ENCODE assay signal across 8 cellular contexts in the genomic region with DNA sequence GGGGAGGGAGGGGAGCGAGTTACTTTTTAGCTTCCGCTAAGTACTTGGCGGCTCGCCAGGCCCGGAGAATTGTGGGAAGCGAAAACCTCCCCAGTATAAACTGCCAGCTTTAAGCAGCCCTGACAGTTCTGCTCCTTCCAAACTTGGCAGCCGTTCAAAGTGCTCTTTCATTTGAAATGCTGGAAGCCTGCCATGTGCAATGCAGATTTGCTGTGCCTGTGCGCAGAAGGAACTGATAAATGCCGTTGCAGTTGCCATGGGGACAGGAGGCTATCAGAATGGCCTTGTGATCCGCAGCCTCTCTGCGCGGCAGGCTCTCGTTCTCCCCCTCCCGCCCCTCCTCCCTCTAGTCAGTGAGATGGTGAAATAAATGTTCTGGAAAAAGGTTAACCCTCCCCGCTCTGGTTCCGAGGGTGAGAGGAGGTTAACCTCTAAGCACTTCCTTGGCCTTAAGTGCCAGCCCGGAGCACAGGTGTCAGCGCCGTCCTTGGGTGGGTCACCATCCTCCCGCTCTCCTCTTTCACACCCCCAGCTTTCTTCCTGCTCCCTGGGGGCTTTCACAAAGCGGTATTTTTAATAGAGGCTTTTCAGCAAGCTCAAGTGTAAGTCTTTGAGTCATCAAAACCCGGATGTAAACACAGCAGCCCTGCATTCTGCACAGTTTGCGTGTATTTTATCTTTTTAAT. TPM values are rescaled to one million over a fixed set of nuclear protein-coding genes. Genes with fewer than 3 reads are reported as not detected.
DNase-seq lines count a peak whose midpoint lies in the region; ATAC-seq and TF ChIP-seq lines count a peak whose summit lies in the region.

No MANE protein-coding gene starts in this region.

- peak overlapping the region; percentile 8 to 53 for H3K4me3 ChIP-seq in CD4-positive, alpha-beta memory T cell (ENCODE audit: low read length in 2 of 2)
- peak overlapping the region; percentile 74 for H3K4me3 ChIP-seq in endodermal cell (ENCODE audit: low read length)
- peak overlapping the region; percentile 18 for H3K4me3 ChIP-seq in mesodermal cell (ENCODE audit: extremely low read depth, insufficient read depth, low read length, poor library complexity, severe bottlenecking)

- CTCF ChIA-PET in CD4-positive, alpha-beta memory T cell (lab: Charles Lee; ENCODE audit: partially characterized antibody): interaction anchor here (0.7 to 17.7 kb wide), 18 partner anchors 8 to 164 kb away, joined by 3 to 360 read pairs (median 3); partner anchors contain the start of gene IRF2BPL
- CTCF ChIA-PET in activated CD8-positive, alpha-beta memory T cell treated with anti-CD3 and anti-CD28 coated beads, Interleukin-2, amount 10 ng/mL, durations not matched to agents 7 days and 5 days (lab: Charles Lee): interaction anchor here (0.7 to 9.9 kb wide), 16 partner anchors 9 to 167 kb away, joined by 3 to 81 read pairs (median 4); partner anchors contain the start of gene IRF2BPL

- peaks cover 49 to 97% (median 83%) of the 10 kb centered on the region in 4 donors for H3K4me1 Mint-ChIP-seq in CD4-positive, alpha-beta memory T cell
- peaks cover 88% of the 10 kb centered on the region for H3K4me1 Mint-ChIP-seq in activated CD8-positive, alpha-beta memory T cell treated with anti-CD3 and anti-CD28 coated beads, Interleukin-2, amount 10 ng/mL, durations not matched to agents 7 days and 5 days
- H3K4me1 Mint-ChIP-seq in endodermal cell: peaks cover 75% of the 10 kb centered on the region

- DNase-seq in CD4-positive, alpha-beta memory T cell: peak; percentile 96 to 99 (median 99)
- DNase-seq in HUDEP-2 (lab: John Stamatoyannopoulos, UW; ENCODE audit: unreplicated experiment in 76 of 76): peak; percentile 76 to 100 (median 99)
- peak; percentile 95 for DNase-seq in NOMO-1 treated with DMSO at 0.1 percent for 48 hours (lab: John Stamatoyannopoulos, UW; ENCODE audit: unreplicated experiment)
- DNase-seq in activated CD8-positive, alpha-beta memory T cell treated with anti-CD3 and anti-CD28 coated beads, Interleukin-2, amount 10 ng/mL, durations not matched to agents 7 days and 5 days: peak; percentile 94
- DNase-seq in endodermal cell: peak; percentile 91
- peak; percentile 83 for DNase-seq in stimulated activated CD8-positive, alpha-beta memory T cell treated with anti-CD3 and anti-CD28 coated beads, Interleukin-15, amount 100 ng/mL, for 24 hours (ENCODE audit: low read depth)

- H3K27me3 ChIP-seq in CD4-positive, alpha-beta memory T cell (ENCODE audit: insufficient read depth, low read length): no peaks in the 10 kb centered on the region
- H3K27me3 ChIP-seq in endodermal cell (ENCODE audit: control insufficient read depth, insufficient read depth, low read length, poor library complexity, severe bottlenecking): no peaks in the 10 kb centered on the region

- H3K4me3 Mint-ChIP-seq in CD4-positive, alpha-beta memory T cell: peak overlapping the region; percentile 84 to 93 (median 86)
- peak overlapping the region; percentile 67 for H3K4me3 Mint-ChIP-seq in activated CD8-positive, alpha-beta memory T cell treated with anti-CD3 and anti-CD28 coated beads, Interleukin-2, amount 10 ng/mL, durations not matched to agents 7 days and 5 days
- H3K4me3 Mint-ChIP-seq in endodermal cell: peak overlapping the region; percentile 58

- intact Hi-C loops in CD4-positive, alpha-beta memory T cell (cut with micrococcal nuclease): loop anchor here (1.0 to 5.0 kb wide), 8 partner anchors 8 to 282 kb away; partner anchors contain the start of genes CIPC, GSTZ1, IRF2BPL and POMT2

- no peaks in the 10 kb centered on the region for H3K36me3 ChIP-seq in CD4-positive, alpha-beta memory T cell (ENCODE audit: insufficient read depth, low read length)
- H3K36me3 ChIP-seq in endodermal cell (ENCODE audit: control insufficient read depth, insufficient read depth, low read length): no peaks in the 10 kb centered on the region
- no peaks in the 10 kb centered on the region for H3K36me3 ChIP-seq in mesodermal cell (ENCODE audit: control insufficient read depth, insufficient read depth, low read length)

- H3K27me3 Mint-ChIP-seq in CD4-positive, alpha-beta memory T cell: no peaks in the 10 kb centered on the region
- no peaks in the 10 kb centered on the region for H3K27me3 Mint-ChIP-seq in activated CD8-positive, alpha-beta memory T cell treated with anti-CD3 and anti-CD28 coated beads, Interleukin-2, amount 10 ng/mL, durations not matched to agents 7 days and 5 days
- H3K27me3 Mint-ChIP-seq in endodermal cell (ENCODE audit: insufficient read depth): peaks cover 4% of the 10 kb centered on the region

- peak; percentile 52 for ATAC-seq in GM21381 (IDR thresholded peaks at IDR 0.05; ENCODE audit: unreplicated experiment)
- ATAC-seq in activated CD8-positive, alpha-beta memory T cell treated with anti-CD3 and anti-CD28 coated beads, Interleukin-2, amount 10 ng/mL, durations not matched to agents 7 days and 5 days: peak; percentile 74

- H3K27ac ChIP-seq in CD4-positive, alpha-beta memory T cell (ENCODE audit: low read depth, low read length): peak overlapping the region; percentile 95
- H3K27ac ChIP-seq in endodermal cell (ENCODE audit: low read depth, low read length) (peak overlapping the region; percentile 92), mesodermal cell (ENCODE audit: low read depth, low read length, severe bottlenecking) (peak overlapping the region; percentile 93)

- no peaks in the 10 kb centered on the region for H3K36me3 Mint-ChIP-seq in CD4-positive, alpha-beta memory T cell
- no peaks in the 10 kb centered on the region for H3K36me3 Mint-ChIP-seq in activated CD8-positive, alpha-beta memory T cell treated with anti-CD3 and anti-CD28 coated beads, Interleukin-2, amount 10 ng/mL, durations not matched to agents 7 days and 5 days
- H3K36me3 Mint-ChIP-seq in endodermal cell (ENCODE audit: low read depth): no peaks in the 10 kb centered on the region

- WGBS in endodermal cell (ENCODE audit: insufficient coverage in 1 of 2, insufficient read length in 1 of 2), 2 experiments: 4 to 7% methylated on average over 7 to 22 of the region's 23 CpGs
- WGBS in mesodermal cell (ENCODE audit: insufficient coverage in 2 of 2), 2 experiments: 2 to 7% methylated on average over 6 to 10 of the region's 23 CpGs

- no peak for TF ChIP-seq CTCF in endodermal cell (conservative IDR thresholded peaks at IDR 0.05)

- H3K9me3 Mint-ChIP-seq in CD4-positive, alpha-beta memory T cell: peaks cover 0 to 6% (median 0%) of the 10 kb centered on the region in 8 donors
- H3K9me3 Mint-ChIP-seq in activated CD8-positive, alpha-beta memory T cell treated with anti-CD3 and anti-CD28 coated beads, Interleukin-2, amount 10 ng/mL, durations not matched to agents 7 days and 5 days (ENCODE audit: low read depth): no peaks in the 10 kb centered on the region
- no peaks in the 10 kb centered on the region for H3K9me3 Mint-ChIP-seq in endodermal cell

- H3K4me1 ChIP-seq in CD4-positive, alpha-beta memory T cell (ENCODE audit: insufficient read depth, low read length): peaks cover 94% of the 10 kb centered on the region
- H3K4me1 ChIP-seq in endodermal cell (ENCODE audit: control insufficient read depth, insufficient read depth, low read length): peaks cover 27% of the 10 kb centered on the region
- H3K4me1 ChIP-seq in mesodermal cell (ENCODE audit: control insufficient read depth, insufficient read depth, low read length, poor library complexity, severe bottlenecking): peaks cover 89% of the 10 kb centered on the region

- POLR2A ChIA-PET in CD4-positive, alpha-beta memory T cell (lab: Charles Lee; ENCODE audit: partially characterized antibody): interaction anchor here (0.6 to 15.8 kb wide), 23 partner anchors 11 to 336 kb away, joined by 3 to 456 read pairs (median 4); partner anchors contain the start of genes CIPC, GSTZ1, IRF2BPL and POMT2

- H3K9ac ChIP-seq in endodermal cell (ENCODE audit: extremely low read depth, low read length, poor library complexity, severe bottlenecking): no peak overlapping the region

- H3K27ac Mint-ChIP-seq in CD4-positive, alpha-beta memory T cell: peak overlapping the region; percentile 97 to 100 (median 99)
- peak overlapping the region; percentile 97 for H3K27ac Mint-ChIP-seq in activated CD8-positive, alpha-beta memory T cell treated with anti-CD3 and anti-CD28 coated beads, Interleukin-2, amount 10 ng/mL, durations not matched to agents 7 days and 5 days
- peak overlapping the region; percentile 80 for H3K27ac Mint-ChIP-seq in endodermal cell

- no peaks in the 10 kb centered on the region for H3K9me3 ChIP-seq in CD4-positive, alpha-beta memory T cell (ENCODE audit: control insufficient read depth in 1 of 2, low read length in 2 of 2)
- no peaks in the 10 kb centered on the region for H3K9me3 ChIP-seq in endodermal cell (ENCODE audit: control insufficient read depth, low read length)
- no peaks in the 10 kb centered on the region for H3K9me3 ChIP-seq in mesodermal cell (ENCODE audit: control insufficient read depth, low read length)

RNA-seq across cellular contexts. Expression of gene IRF2BPL, which starts 11.9 kb away (rescaled TPM):
- total RNA-seq in CD4-positive, alpha-beta memory T cell: 10 to 100 TPM; 36.6 to 37.7 TPM
- 1 to 10 TPM; 1.2 to 3.8 TPM for polyA plus RNA-seq in CD4-positive, alpha-beta memory T cell
- total RNA-seq in activated CD8-positive, alpha-beta memory T cell treated with anti-CD3 and anti-CD28 coated beads, Interleukin-2, amount 10 ng/mL, durations not matched to agents 7 days and 5 days: 10 to 100 TPM; 19.7 to 24.9 TPM
- total RNA-seq in endodermal cell: 10 to 100 TPM; 34.2 to 44.3 TPM
- polyA plus RNA-seq in endodermal cell (2013, experiment 1 of 2): 74.1 TPM
- polyA plus RNA-seq in endodermal cell (2013, experiment 2 of 2): 75.5 TPM
- polyA plus RNA-seq in mesodermal cell (2013, experiment 1 of 2): 60.3 TPM
- polyA plus RNA-seq in mesodermal cell (2013, experiment 2 of 2): 43.8 TPM

RNA-seq across cellular contexts. Expression of gene CIPC, which starts 57.6 kb away (rescaled TPM):
- total RNA-seq in CD4-positive, alpha-beta memory T cell: 10 to 100 TPM; 18.6 to 21.5 TPM
- polyA plus RNA-seq in CD4-positive, alpha-beta memory T cell: 1 to 10 TPM; 5.4 to 7.1 TPM
- total RNA-seq in activated CD8-positive, alpha-beta memory T cell treated with anti-CD3 and anti-CD28 coated beads, Interleukin-2, amount 10 ng/mL, durations not matched to agents 7 days and 5 days: 10 to 100 TPM; 11.3 to 12.0 TPM
- total RNA-seq in endodermal cell: 10 to 100 TPM; 16.2 to 22.5 TPM
- polyA plus RNA-seq in endodermal cell (2013, experiment 1 of 2): 19.9 TPM
- 21.3 TPM for polyA plus RNA-seq in endodermal cell (2013, experiment 2 of 2)
- 11.6 TPM for polyA plus RNA-seq in mesodermal cell (2013, experiment 1 of 2)
- polyA plus RNA-seq in mesodermal cell (2013, experiment 2 of 2): 12.0 TPM

Comparison
In these comparisons a context has a peak if more than half of its experiments do, and no peak if none do; other contexts are left out.
1. Peak in every context shown above with its lines: DNase-seq, ATAC-seq, H3K4me3 ChIP-seq and H3K27ac ChIP-seq.
2. H3K4me3 ChIP-seq: peak in every context shown above with its lines; median percentile 74 in endodermal cell; 30 in CD4-positive, alpha-beta memory T cell; 18 in mesodermal cell.